1 cellular context compared by ENCODE assay signal in the genomic region with DNA sequence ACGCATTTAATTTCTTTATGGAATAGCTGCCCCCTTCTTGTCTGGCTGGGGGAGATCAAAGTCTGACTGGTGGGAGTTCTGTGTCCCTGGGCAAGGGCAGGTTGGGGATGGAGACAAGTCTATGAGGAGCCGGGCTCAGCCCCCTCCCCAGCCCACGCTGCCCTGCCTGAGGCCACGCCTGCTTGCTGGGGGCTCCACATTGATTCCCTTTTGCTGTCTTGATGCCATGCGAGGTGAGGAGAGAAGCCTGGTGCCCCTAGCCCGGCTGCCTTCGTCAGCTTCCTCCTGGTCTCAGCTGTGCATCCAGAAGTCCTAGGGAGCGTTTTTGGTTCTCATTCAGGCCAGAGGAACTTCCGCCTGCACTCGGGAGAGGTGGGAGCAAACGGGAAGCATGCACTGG.
TF ChIP-seq lines count a peak whose summit lies in the region.

No MANE protein-coding gene starts in this region.

TF ChIP-seq in GM23338, 12 proteins besides CTCF, POLR2A, EP300 and RAD21 (continued from another document):
- TF ChIP-seq ZNF462 (CRISPR knock-in tag; IDR thresholded peaks at IDR 0.05) = no peak
- TF ChIP-seq STAT1 (IDR thresholded peaks at IDR 0.05; ENCODE audit: unreplicated experiment) = no peak
- no peak for TF ChIP-seq ZNF331 (CRISPR knock-in tag; IDR thresholded peaks at IDR 0.05; ENCODE audit: low read depth)
- no peak for TF ChIP-seq NANOG (IDR thresholded peaks at IDR 0.05; ENCODE audit: borderline replicate concordance)
- no peak for TF ChIP-seq POLR2AphosphoS5 (IDR thresholded peaks at IDR 0.05; ENCODE audit: low read depth)
- no peak for TF ChIP-seq EZH2phosphoT487 (IDR thresholded peaks at IDR 0.05; ENCODE audit: unreplicated experiment)
- no peak for TF ChIP-seq ZNF114 (CRISPR knock-in tag; IDR thresholded peaks at IDR 0.05)
